In the genomic region with DNA sequence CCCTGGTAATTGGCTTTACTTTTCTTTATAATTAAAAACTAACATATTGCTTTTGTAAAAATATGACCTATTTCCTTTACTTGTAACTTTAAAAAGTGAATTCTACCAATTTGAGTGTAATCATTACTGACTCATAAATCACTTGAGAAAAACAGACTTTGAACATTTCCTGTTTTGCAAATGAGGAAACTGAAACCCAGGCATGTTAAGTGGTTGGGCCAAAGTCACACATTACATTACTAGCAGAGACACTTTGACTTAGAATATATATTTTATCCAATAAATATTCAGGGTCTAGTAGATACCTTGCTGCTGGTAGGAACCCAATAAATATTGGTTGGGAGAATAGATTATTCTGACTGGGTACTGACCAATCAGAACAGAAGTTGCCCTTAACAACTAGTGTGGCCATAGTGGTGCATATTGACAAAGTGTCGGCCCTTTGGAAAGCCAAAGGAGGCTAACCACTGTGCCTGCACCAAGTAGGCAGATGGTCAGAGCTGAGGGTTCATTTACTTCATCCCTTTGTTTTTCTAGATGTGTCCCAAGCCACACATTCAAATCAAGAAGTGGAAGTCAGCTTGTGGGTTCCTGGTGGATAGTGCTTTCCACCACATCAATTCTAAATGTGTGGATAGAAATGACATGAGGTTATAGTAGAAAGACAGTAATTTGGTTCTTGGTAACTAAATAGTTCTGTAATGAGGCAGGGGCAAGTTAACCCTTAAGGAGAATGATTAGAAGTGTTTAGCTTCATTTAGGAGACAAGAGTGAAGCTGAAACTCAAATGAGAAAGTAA, we compare ENCODE assay signal across 9 cellular contexts.
DNase-seq lines count a peak whose midpoint lies in the region; ATAC-seq and TF ChIP-seq lines count a peak whose summit lies in the region.
"Had no signal": no experiment of that assay in that cellular context is flagged by ENCODE, and none has a peak within 500 bp of the region (broad histone marks: within the 10 kb centered on the region; RNA-seq: fewer than 3 reads in every experiment).

No MANE protein-coding gene starts in this region.

- no peak overlapping the region for H3K4me3 ChIP-seq in left ventricle myocardium inferior
- H3K4me3 ChIP-seq: esophagus squamous epithelium had no signal

- peaks cover 2% of the 10 kb centered on the region for H3K27me3 Mint-ChIP-seq in activated CD8-positive, alpha-beta memory T cell treated with anti-CD3 and anti-CD28 coated beads, Interleukin-2, amount 10 ng/mL, durations not matched to agents 7 days and 5 days
- H3K27me3 Mint-ChIP-seq in progenitor cell of endocrine pancreas = peaks cover 19% of the 10 kb centered on the region

- TF ChIP-seq CTCF in left ventricle myocardium inferior (IDR thresholded peaks at IDR 0.05; ENCODE audit: borderline replicate concordance) = no peak
- no peak for TF ChIP-seq CTCF in progenitor cell of endocrine pancreas (IDR thresholded peaks at IDR 0.05; ENCODE audit: unreplicated experiment)

- H3K36me3 Mint-ChIP-seq in activated CD8-positive, alpha-beta memory T cell treated with anti-CD3 and anti-CD28 coated beads, Interleukin-2, amount 10 ng/mL, durations not matched to agents 7 days and 5 days = no peaks in the 10 kb centered on the region
- no peaks in the 10 kb centered on the region for H3K36me3 Mint-ChIP-seq in stimulated activated effector memory CD8-positive, alpha-beta T cell treated with anti-CD3 and anti-CD28 coated beads, Interleukin-12 subunit alpha, Interleukin-12 subunit beta, amount 100 ng/mL, for 72 hours
- H3K36me3 Mint-ChIP-seq in progenitor cell of endocrine pancreas (ENCODE audit: insufficient read depth) = no peaks in the 10 kb centered on the region

- intact Hi-C loops in left ventricle myocardium inferior (cut with micrococcal nuclease) = no loop called here

- CTCF ChIA-PET in activated CD8-positive, alpha-beta memory T cell treated with anti-CD3 and anti-CD28 coated beads, Interleukin-2, amount 10 ng/mL, durations not matched to agents 7 days and 5 days (lab: Charles Lee) = no interaction called here

- H3K4me3 Mint-ChIP-seq in activated CD8-positive, alpha-beta memory T cell treated with anti-CD3 and anti-CD28 coated beads, Interleukin-2, amount 10 ng/mL, durations not matched to agents 7 days and 5 days = no peak overlapping the region
- no peak overlapping the region for H3K4me3 Mint-ChIP-seq in stimulated activated effector memory CD8-positive, alpha-beta T cell treated with anti-CD3 and anti-CD28 coated beads, Interleukin-12 subunit alpha, Interleukin-12 subunit beta, amount 100 ng/mL, for 72 hours
- no peak overlapping the region for H3K4me3 Mint-ChIP-seq in progenitor cell of endocrine pancreas (ENCODE audit: low read depth)

- no peak for DNase-seq in activated CD8-positive, alpha-beta memory T cell treated with anti-CD3 and anti-CD28 coated beads, Interleukin-2, amount 10 ng/mL, durations not matched to agents 7 days and 5 days
- no peak for DNase-seq in activated CD8-positive, alpha-beta memory T cell treated with anti-CD3 and anti-CD28 coated beads, Interleukin-2, amount 50 U/mL, for 48 hours
- DNase-seq in SKM-1 treated with dmso at 0.1 percent for 144 hours (lab: John Stamatoyannopoulos, UW; ENCODE audit: unreplicated experiment) (peak; percentile 25), NCI-H2171 (lab: John Stamatoyannopoulos, UW) (no peak), left ventricle myocardium inferior (no peak), progenitor cell of endocrine pancreas (ENCODE audit: low spot score, unreplicated experiment) (no peak)
- DNase-seq in stimulated activated effector memory CD8-positive, alpha-beta T cell treated with anti-CD3 and anti-CD28 coated beads, Interleukin-12 subunit alpha, Interleukin-12 subunit beta, amount 100 ng/mL, for 72 hours (ENCODE audit: low spot score in 2 of 2) = no peak
- DNase-seq: esophagus squamous epithelium had no signal

- no peaks in the 10 kb centered on the region for H3K9me3 ChIP-seq in left ventricle myocardium inferior (replicated peaks)
- H3K9me3 ChIP-seq: esophagus squamous epithelium had no signal

- H3K27ac ChIP-seq in left ventricle myocardium inferior (replicated peaks) = no peak overlapping the region
- H3K27ac ChIP-seq: esophagus squamous epithelium had no signal

- H3K4me1 Mint-ChIP-seq in activated CD8-positive, alpha-beta memory T cell treated with anti-CD3 and anti-CD28 coated beads, Interleukin-2, amount 10 ng/mL, durations not matched to agents 7 days and 5 days = peaks cover 15% of the 10 kb centered on the region
- no peaks in the 10 kb centered on the region for H3K4me1 Mint-ChIP-seq in stimulated activated effector memory CD8-positive, alpha-beta T cell treated with anti-CD3 and anti-CD28 coated beads, Interleukin-12 subunit alpha, Interleukin-12 subunit beta, amount 100 ng/mL, for 72 hours
- no peaks in the 10 kb centered on the region for H3K4me1 Mint-ChIP-seq in progenitor cell of endocrine pancreas (ENCODE audit: low read depth)

- H3K9me3 Mint-ChIP-seq in activated CD8-positive, alpha-beta memory T cell treated with anti-CD3 and anti-CD28 coated beads, Interleukin-2, amount 10 ng/mL, durations not matched to agents 7 days and 5 days (ENCODE audit: low read depth) = peaks cover 6% of the 10 kb centered on the region
- peaks cover 7% of the 10 kb centered on the region for H3K9me3 Mint-ChIP-seq in stimulated activated effector memory CD8-positive, alpha-beta T cell treated with anti-CD3 and anti-CD28 coated beads, Interleukin-12 subunit alpha, Interleukin-12 subunit beta, amount 100 ng/mL, for 72 hours
- H3K9me3 Mint-ChIP-seq in progenitor cell of endocrine pancreas (ENCODE audit: low read depth) = no peaks in the 10 kb centered on the region

- no peaks in the 10 kb centered on the region for H3K36me3 ChIP-seq in left ventricle myocardium inferior
- H3K36me3 ChIP-seq: esophagus squamous epithelium had no signal

- ATAC-seq in activated CD8-positive, alpha-beta memory T cell treated with anti-CD3 and anti-CD28 coated beads, Interleukin-2, amount 10 ng/mL, durations not matched to agents 7 days and 5 days = peak; percentile 39
- ATAC-seq in HG02885 (IDR thresholded peaks at IDR 0.05; ENCODE audit: poor library complexity, unreplicated experiment) = peak; percentile 86
- ATAC-seq in stimulated activated effector memory CD8-positive, alpha-beta T cell treated with anti-CD3 and anti-CD28 coated beads, Interleukin-12 subunit alpha, Interleukin-12 subunit beta, amount 100 ng/mL, for 72 hours = peak; percentile 40

- no peak overlapping the region for H3K27ac Mint-ChIP-seq in activated CD8-positive, alpha-beta memory T cell treated with anti-CD3 and anti-CD28 coated beads, Interleukin-2, amount 10 ng/mL, durations not matched to agents 7 days and 5 days
- H3K27ac Mint-ChIP-seq in stimulated activated effector memory CD8-positive, alpha-beta T cell treated with anti-CD3 and anti-CD28 coated beads, Interleukin-12 subunit alpha, Interleukin-12 subunit beta, amount 100 ng/mL, for 72 hours = no peak overlapping the region
- H3K27ac Mint-ChIP-seq in progenitor cell of endocrine pancreas = no peak overlapping the region

- H3K27me3 ChIP-seq in left ventricle myocardium inferior (ENCODE audit: low read depth) = no peaks in the 10 kb centered on the region
- H3K27me3 ChIP-seq: esophagus squamous epithelium had no signal

- H3K4me1 ChIP-seq in left ventricle myocardium inferior = peaks cover 9% of the 10 kb centered on the region
- H3K4me1 ChIP-seq: esophagus squamous epithelium had no signal
